ENCODE assay signal across 22 cellular contexts in genomic region chr5:165187815-165188214, GRCh38.
"Had no signal": no experiment of that assay in that cellular context is flagged by ENCODE, and none has a peak within 500 bp of the region (broad histone marks: within the 10 kb centered on the region; RNA-seq: fewer than 3 reads in every experiment).

No MANE protein-coding gene starts in this region.

- H3K4me3 ChIP-seq: adrenal gland, ascending aorta, hepatocyte, left ventricle myocardium inferior, neural progenitor cell, transverse colon, uterus had no signal

- H3K27ac ChIP-seq: adrenal gland, ascending aorta, brain microvascular endothelial cell, foreskin keratinocyte, hepatocyte, left ventricle myocardium inferior, neural progenitor cell, transverse colon, uterus, WERI-Rb-1 had no signal

- H3K9me3 ChIP-seq: adrenal gland, ascending aorta, transverse colon, uterus had no signal

- H3K27me3 ChIP-seq: adrenal gland, ascending aorta, brain microvascular endothelial cell, foreskin keratinocyte, hepatocyte, neural progenitor cell, transverse colon, uterus had no signal

- H3K4me1 ChIP-seq: adrenal gland, ascending aorta, foreskin keratinocyte, left ventricle myocardium inferior, neural progenitor cell, transverse colon, uterus had no signal

- DNase-seq: activated CD4-positive, alpha-beta T cell treated with anti-CD3 and anti-CD28 coated beads, Interleukin-2, amount 50 U/mL, for 1 hour; activated CD4-positive, CD25-positive, alpha-beta regulatory T cell treated with anti-CD3 and anti-CD28 coated beads, Interleukin-2, amount 50 U/mL, for 72 hours; activated CD8-positive, alpha-beta T cell treated with anti-CD3 and anti-CD28 coated beads, Interleukin-2, amount 10 ng/mL, durations not matched to agents 7 days and 5 days; activated naive CD4-positive, alpha-beta T cell; adrenal gland; brain microvascular endothelial cell; central memory CD4-positive, alpha-beta T cell; dermis blood vessel endothelial cell; effector memory CD4-positive, alpha-beta T cell; foreskin keratinocyte; left ventricle myocardium inferior; mammary epithelial cell; naive thymus-derived CD8-positive, alpha-beta T cell; stimulated activated CD4-positive, alpha-beta T cell treated with anti-CD3 and anti-CD28 coated beads, Interleukin-2, amount 100 ng/mL, for 48 hours; stimulated activated CD8-positive, alpha-beta memory T cell treated with anti-CD3 and anti-CD28 coated beads, Interleukin-4, amount 100 ng/mL, for 48 hours; stimulated activated naive B cell treated with anti-CD40 and anti-IgM and Interleukin-4, amounts not matched to agents 10 μg/mL and 1 μg/mL and 100 μg/mL, for 72 hours; transverse colon; uterus; WERI-Rb-1 had no signal

- H3K36me3 ChIP-seq: adrenal gland, ascending aorta, brain microvascular endothelial cell, left ventricle myocardium inferior, neural progenitor cell, transverse colon, uterus, WERI-Rb-1 had no signal

- ATAC-seq: activated CD8-positive, alpha-beta T cell treated with anti-CD3 and anti-CD28 coated beads, Interleukin-2, amount 10 ng/mL, durations not matched to agents 7 days and 5 days; foreskin keratinocyte; naive thymus-derived CD8-positive, alpha-beta T cell; stimulated activated naive B cell treated with anti-CD40 and anti-IgM and Interleukin-4, amounts not matched to agents 10 μg/mL and 1 μg/mL and 100 μg/mL, for 72 hours had no signal
